In genomic region chr2:224401641-224402342, GRCh38 we compare ENCODE assay signal across 8 cellular contexts. TPM values are rescaled to one million over a fixed set of nuclear protein-coding genes. Genes with fewer than 3 reads are reported as not detected.
A peak's percentile ranks its signal among the peaks of the same experiment; 100 is the strongest.
DNase-seq lines count a peak whose midpoint lies in the region; ATAC-seq and TF ChIP-seq lines count a peak whose summit lies in the region.

A gene with protein sequence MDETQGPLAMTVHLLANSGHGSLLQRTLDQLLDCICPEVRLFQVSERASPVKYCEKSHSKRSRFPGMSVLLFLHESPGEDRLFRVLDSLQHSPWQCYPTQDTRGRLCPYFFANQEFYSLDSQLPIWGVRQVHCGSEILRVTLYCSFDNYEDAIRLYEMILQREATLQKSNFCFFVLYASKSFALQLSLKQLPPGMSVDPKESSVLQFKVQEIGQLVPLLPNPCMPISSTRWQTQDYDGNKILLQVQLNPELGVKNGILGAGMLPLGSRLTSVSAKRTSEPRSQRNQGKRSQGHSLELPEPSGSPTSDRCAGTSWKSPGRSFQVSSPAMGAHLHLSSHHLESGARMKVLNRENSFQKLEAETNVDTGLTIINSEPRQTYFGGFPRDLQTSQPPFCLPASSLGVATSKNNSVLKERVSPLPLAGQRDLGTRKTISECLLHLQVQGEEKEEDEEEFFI (minus strand): TSS chr2:224402107. CDS start chr2:224401768, 339 bp downstream.

- H3K9me3 Mint-ChIP-seq in HFFc6, result no peaks in the 10 kb centered on the region
- peaks cover 6% of the 10 kb centered on the region for H3K9me3 Mint-ChIP-seq in activated B cell treated with CpG ODN at 0.5 μM for 24 hours
- peaks cover 0 to 4% (median 1%) of the 10 kb centered on the region in 7 donors for H3K9me3 Mint-ChIP-seq in naive B cell

- H3K4me1 ChIP-seq in A673 (ENCODE audit: insufficient read depth, low read length, poor library complexity, severe bottlenecking), result no peaks in the 10 kb centered on the region
- no peaks in the 10 kb centered on the region for H3K4me1 ChIP-seq in testis

- intact Hi-C loops in A673 (cut with micrococcal nuclease; ENCODE audit: unreplicated experiment), result no loop called here
- intact Hi-C loops in activated B cell treated with CpG ODN at 0.5 μM for 24 hours (cut with micrococcal nuclease), result no loop called here
- intact Hi-C loops in testis (cut with DNase I; ENCODE audit: low total_unique reads), result no loop called here

- H3K4me1 Mint-ChIP-seq in HFFc6 (ENCODE audit: low read depth) (peaks cover 8% of the 10 kb centered on the region; the same call in 1 of the 2 replicates), activated B cell treated with CpG ODN at 0.5 μM for 24 hours (peaks cover 14% of the 10 kb centered on the region), naive B cell (peaks cover 4 to 17% (median 16%) of the 10 kb centered on the region in 3 donors)

- H3K27me3 ChIP-seq in A673 (replicated peaks; ENCODE audit: insufficient read depth, low read depth, low read length, poor library complexity), result no peaks in the 10 kb centered on the region
- H3K27me3 ChIP-seq in testis, result no peaks in the 10 kb centered on the region

- BruUV-seq in A673 (replicated peaks; lab: Mats Ljungman, UMichigan), result no TSS peak

- H3K9me3 ChIP-seq in A673 (ENCODE audit: low read depth, low read length, poor library complexity, severe bottlenecking) (no peaks in the 10 kb centered on the region), testis (no peaks in the 10 kb centered on the region)

- H3K27me3 Mint-ChIP-seq in HFFc6 (ENCODE audit: insufficient read depth) (peaks cover 18% of the 10 kb centered on the region), activated B cell treated with CpG ODN at 0.5 μM for 24 hours (peaks cover 2% of the 10 kb centered on the region), naive B cell (no peaks in the 10 kb centered on the region)

- CTCF ChIA-PET in A673 (lab: Charles Lee), result no interaction called here
- CTCF ChIA-PET in activated B cell treated with CpG ODN at 0.5 μM for 24 hours (lab: Charles Lee), result no interaction called here

- in situ Hi-C loops in endometrial microvascular endothelial cells (cut with HindIII; ENCODE audit: inconsistent ontology term, low pct_unique_long_range_greater_than_20kb, low sequenced_read_pairs), result no loop called here

- peak within 1 kb of the TSS; percentile 71; the same call in 1 of the 2 replicates for H3K27ac Mint-ChIP-seq in HFFc6
- H3K27ac Mint-ChIP-seq in activated B cell treated with CpG ODN at 0.5 μM for 24 hours, result no peak within 1 kb of the TSS
- peak within 1 kb of the TSS in 3 of 6 donors; percentile 51 to 66 (median 66) for H3K27ac Mint-ChIP-seq in naive B cell

- peak; percentile 26 for DNase-seq in A673 (ENCODE audit: low spot score)
- peak; percentile 7 for DNase-seq in HFFc6
- peak; percentile 21 for DNase-seq in activated B cell treated with CpG ODN at 0.5 μM for 24 hours
- peak; percentile 11 for DNase-seq in naive B cell
- DNase-seq in testis, result peak; percentile 73
- no peak for DNase-seq in cerebellar nuclear complex (lab: John Stamatoyannopoulos, UW)

- no peak within 1 kb of the TSS for H3K27ac ChIP-seq in A673 (ENCODE audit: low read depth, low read length, poor library complexity, severe bottlenecking)
- peak within 1 kb of the TSS in 1 of 2 donors; percentile 14 for H3K27ac ChIP-seq in testis

- no peak within 1 kb of the TSS for H3K4me3 ChIP-seq in A673 (ENCODE audit: low read depth, low read length, poor library complexity, severe bottlenecking)
- H3K4me3 ChIP-seq in testis, result peak within 1 kb of the TSS; percentile 8 to 13

- H3K36me3 ChIP-seq in A673 (ENCODE audit: insufficient read depth, low read length, poor library complexity, severe bottlenecking) (no peaks in the 10 kb centered on the region), testis (ENCODE audit: low read depth, missing control alignments) (no peaks in the 10 kb centered on the region)

- POLR2A ChIA-PET in A673 (lab: Charles Lee; ENCODE audit: low non-redundant PET), result no interaction called here
- POLR2A ChIA-PET in activated B cell treated with CpG ODN at 0.5 μM for 24 hours (lab: Charles Lee), result no interaction called here

- peak; percentile 49 for ATAC-seq in activated B cell treated with CpG ODN at 0.5 μM for 24 hours (ENCODE audit: low read depth)
- peak; percentile 60 to 67 for ATAC-seq in naive B cell (ENCODE audit: low read depth in 2 of 2)
- no peak for ATAC-seq in GM18505 (IDR thresholded peaks at IDR 0.05; ENCODE audit: unreplicated experiment)

- H3K4me3 Mint-ChIP-seq in HFFc6 (peak within 1 kb of the TSS; percentile 81; the same call in 1 of the 2 replicates), activated B cell treated with CpG ODN at 0.5 μM for 24 hours (peak within 1 kb of the TSS; percentile 68), naive B cell (peak within 1 kb of the TSS; percentile 61 to 90 (median 82))

- 28% methylated on average over 16 to 19 of the region's 19 CpGs for WGBS in testis, 2 donors

- TF ChIP-seq POLR2A in testis (IDR thresholded peaks at IDR 0.05) (no peak), GM18505 (IDR thresholded peaks at IDR 0.05; ENCODE audit: borderline replicate concordance, extremely low read depth, insufficient read depth, insufficient read length) (no peak)

- H3K36me3 Mint-ChIP-seq in HFFc6 (ENCODE audit: low read depth) (no peaks in the 10 kb centered on the region), activated B cell treated with CpG ODN at 0.5 μM for 24 hours (ENCODE audit: low read depth) (no peaks in the 10 kb centered on the region), naive B cell (peaks cover 0 to 5% of the 10 kb centered on the region in 2 donors)

- TF ChIP-seq CTCF in A673 (conservative IDR thresholded peaks at IDR 0.05; ENCODE audit: low read depth, low read length) (no peak), HFFc6 (IDR thresholded peaks at IDR 0.05) (no peak), activated B cell treated with CpG ODN at 0.5 μM for 24 hours (IDR thresholded peaks at IDR 0.05) (no peak), testis (IDR thresholded peaks at IDR 0.05) (no peak)

RNA-seq across cellular contexts. Expression of the gene that starts here (rescaled TPM):
- total RNA-seq in A673 (2021), result not detected in 2 replicates
- under 1 TPM in 1 of 6 experiments, not detected in 5; 0.10 TPM for total RNA-seq in HFFc6 (2021; fragmentation: NEBNext Ultra II Directional; extraction: Animal tissue kit (Norgen Biotek cat#: 25700))
- total RNA-seq in activated B cell treated with CpG ODN at 0.5 μM for 24 hours, result 0.29 TPM in 1 of 2 replicates, not detected in the other
- 40.5 TPM for total RNA-seq in endometrial microvascular endothelial cells (ENCODE audit: inconsistent ontology term)
- under 1 TPM in 2 of 6 donors, not detected in 4; 0.20 to 0.38 TPM for polyA plus RNA-seq in naive B cell (ENCODE audit: low read depth in 6 of 6)
- under 1 TPM; 0.37 to 0.39 TPM for total RNA-seq in testis
- 0.80 TPM for polyA plus RNA-seq in testis (ENCODE audit: insufficient read depth, low read depth, low replicate concordance)

Comparison
In these comparisons a context has a peak if more than half of its experiments do, and no peak if none do; other contexts are left out.
1. RNA of the gene that starts here (total RNA-seq): 40.5 TPM in endometrial microvascular endothelial cells (single experiment); 0.37 to 0.39 TPM in testis, 0.29 TPM in activated B cell treated with CpG ODN at 0.5 μM for 24 hours, 0.10 TPM in HFFc6 and not detected in A673; every median in the first group is over 10 times any median in the second.
2. Peak in DNase-seq in A673; RNA of the gene not detected or under 1 TPM.
3. Peak in DNase-seq in HFFc6; RNA of the gene not detected or under 1 TPM.
4. Peak in DNase-seq and ATAC-seq in activated B cell treated with CpG ODN at 0.5 μM for 24 hours; RNA of the gene not detected or under 1 TPM.
5. Peak in DNase-seq and ATAC-seq in naive B cell; RNA of the gene not detected or under 1 TPM.
6. Peak in DNase-seq and H3K4me3 ChIP-seq in testis; RNA of the gene not detected or under 1 TPM.
7. Peak in every context shown above with its lines, with median percentiles within 50 percentile points of each other: H3K4me3 Mint-ChIP-seq.